In genomic region chr19:506404-507285, GRCh38 we compare ENCODE assay signal across 8 cellular contexts. TPM values are rescaled to one million over a fixed set of nuclear protein-coding genes. Genes with fewer than 3 reads are reported as not detected.
DNase-seq lines count a peak whose midpoint lies in the region; ATAC-seq and TF ChIP-seq lines count a peak whose summit lies in the region.

No MANE protein-coding gene starts in this region.

- H3K36me3 ChIP-seq in HCT116 (ENCODE audit: control insufficient read depth in 1 of 2, insufficient read depth in 2 of 2, low read length in 2 of 2) (peaks cover 0 to 5% of the 10 kb centered on the region in 2 experiments; a peak in 1 of 4 replicates), MM.1S (replicated peaks; ENCODE audit: insufficient read depth, low read length) (no peaks in the 10 kb centered on the region), neural progenitor cell (no peaks in the 10 kb centered on the region), stomach smooth muscle (ENCODE audit: control insufficient read depth in 2 of 2, insufficient read depth in 2 of 2, low read length in 2 of 2) (peaks cover 0 to 6% of the 10 kb centered on the region in 2 donors)

- peak; percentile 74 for TF ChIP-seq RAD21 in HCT116 (IDR thresholded peaks at IDR 0.05; ENCODE audit: low read depth)

- peak; percentile 77 for ATAC-seq in HCT116
- ATAC-seq in foreskin keratinocyte, result peak; percentile 78

- no peaks in the 10 kb centered on the region for H3K9me3 Mint-ChIP-seq in neural progenitor cell

- H3K9me3 ChIP-seq in HCT116 (ENCODE audit: control insufficient read depth in 1 of 2, insufficient read depth in 1 of 2, low read depth in 1 of 2, low read length in 2 of 2), result no peaks in the 10 kb centered on the region
- no peaks in the 10 kb centered on the region for H3K9me3 ChIP-seq in MM.1S (replicated peaks; ENCODE audit: insufficient read depth, low read length)
- no peaks in the 10 kb centered on the region for H3K9me3 ChIP-seq in neural progenitor cell (ENCODE audit: low read depth)
- H3K9me3 ChIP-seq in stomach smooth muscle (ENCODE audit: control insufficient read depth in 2 of 2, low read length in 2 of 2), result no peaks in the 10 kb centered on the region

- DNase-seq in GM04503 (ENCODE audit: low read depth) (peak; percentile 100), HCT116 (ENCODE audit: low read depth, low spot score) (peak; percentile 99), MM.1S (peak; percentile 100), SIG-M5 (lab: John Stamatoyannopoulos, UW) (peak; percentile 95), foreskin keratinocyte (peak; percentile 72 to 100), neural progenitor cell (ENCODE audit: low spot score) (peak; percentile 99)
- peak; percentile 91 for DNase-seq in activated gamma-delta T cell treated with anti-CD3 and anti-CD28 coated beads, Interleukin-2, amount 50 U/mL, for 16 hours (ENCODE audit: low read depth)

- peaks cover 14% of the 10 kb centered on the region for H3F3A ChIP-seq in MM.1S (ENCODE audit: insufficient read depth, low read length)
- H3F3A ChIP-seq in neural progenitor cell (ENCODE audit: low read depth), result peaks cover 20% of the 10 kb centered on the region

- no peaks in the 10 kb centered on the region for H3K27me3 ChIP-seq in HCT116 (ENCODE audit: insufficient read depth, low read length)
- H3K27me3 ChIP-seq in MM.1S (replicated peaks; ENCODE audit: insufficient read depth, low read length), result peaks cover 29% of the 10 kb centered on the region
- no peaks in the 10 kb centered on the region for H3K27me3 ChIP-seq in foreskin keratinocyte
- H3K27me3 ChIP-seq in neural progenitor cell, result peaks cover 4% of the 10 kb centered on the region
- H3K27me3 ChIP-seq in stomach smooth muscle (ENCODE audit: control insufficient read depth in 1 of 2, insufficient read depth in 2 of 2, low read length in 2 of 2), result no peaks in the 10 kb centered on the region

- peaks cover 29% of the 10 kb centered on the region for H3K4me1 Mint-ChIP-seq in neural progenitor cell

- peak overlapping the region; percentile 92 for H3K4me3 Mint-ChIP-seq in neural progenitor cell

- RAD21 ChIA-PET in HCT116 (lab: Charles Lee; ENCODE audit: low non-redundant PET in 1 of 2, low total read pairs in 2 of 2, uncharacterized antibody in 2 of 2, unreplicated experiment in 2 of 2), result interaction anchor here in 1 of 2 experiments (0.6 kb wide), 1 partner anchor 66 kb away, joined by 3 read pairs; the partner anchor contains the start of gene BSG

- TSS peak; percentile 57 for BruUV-seq in HCT116 (replicated peaks; lab: Mats Ljungman, UMichigan)

- CTCF ChIA-PET in HCT116 (lab: Charles Lee), result interaction anchor here (0.6 to 1.9 kb wide), 14 partner anchors 9 to 479 kb away, joined by 3 to 29 read pairs (median 4); partner anchors contain the start of genes MADCAM1 and SHC2

- peaks cover 8% of the 10 kb centered on the region for H3K36me3 Mint-ChIP-seq in neural progenitor cell

- POLR2A ChIA-PET in HCT116 (lab: Charles Lee), result interaction anchor here (0.8 to 1.5 kb wide), 6 partner anchors 8 to 26 kb away, joined by 3 to 5 read pairs (median 4); partner anchors contain the start of genes CDC34 and MADCAM1

- H3K9ac ChIP-seq in HCT116 (ENCODE audit: low read length), result peak overlapping the region; percentile 97
- peak overlapping the region; percentile 95 for H3K9ac ChIP-seq in MM.1S (ENCODE audit: low read length)
- peak overlapping the region; percentile 61 for H3K9ac ChIP-seq in neural progenitor cell
- peak overlapping the region; percentile 81 to 82 for H3K9ac ChIP-seq in stomach smooth muscle (ENCODE audit: low read length in 2 of 2)

- H3K4me3 ChIP-seq in HCT116 (replicated peaks in 1 of 2; ENCODE audit: low read depth in 1 of 2, low read length in 2 of 2) (peak overlapping the region; percentile 89 to 97), MM.1S (ENCODE audit: low read length) (peak overlapping the region; percentile 95), neural progenitor cell (peak overlapping the region; percentile 70), stomach smooth muscle (ENCODE audit: low read length in 2 of 2) (peak overlapping the region; percentile 64 to 90)

- TF ChIP-seq CTCF in HCT116 (IDR thresholded peaks at IDR 0.05 in 2 of 3, conservative IDR thresholded peaks at IDR 0.05 in 1 of 3; ENCODE audit: borderline replicate concordance in 1 of 3, insufficient read depth in 1 of 3, low read depth in 2 of 3, low read length in 2 of 3), result peak; percentile 92 to 98 (median 93)
- peak; percentile 99 for TF ChIP-seq CTCF in MM.1S (IDR thresholded peaks at IDR 0.05; ENCODE audit: low read length)
- peak; percentile 98 for TF ChIP-seq CTCF in foreskin keratinocyte (conservative IDR thresholded peaks at IDR 0.05)
- peak; percentile 98 for TF ChIP-seq CTCF in neural progenitor cell (IDR thresholded peaks at IDR 0.05)

- intact Hi-C loops in HCT116 (cut with micrococcal nuclease), result loop anchor here (10.0 kb wide), 1 partner anchor 122 kb away; no protein-coding TSS in a partner anchor

- H4K20me1 ChIP-seq in HCT116 (ENCODE audit: insufficient read depth) (no peaks in the 10 kb centered on the region), MM.1S (ENCODE audit: insufficient read depth, low read length) (no peaks in the 10 kb centered on the region), neural progenitor cell (ENCODE audit: low read depth) (peaks cover 10% of the 10 kb centered on the region)

- peak overlapping the region; percentile 85 for H3K4me2 ChIP-seq in HCT116 (ENCODE audit: low read length)
- H3K4me2 ChIP-seq in MM.1S (ENCODE audit: low read depth, low read length), result peak overlapping the region; percentile 94
- peak overlapping the region; percentile 76 for H3K4me2 ChIP-seq in neural progenitor cell

- peaks cover 11% of the 10 kb centered on the region; the same call in 1 of the 2 replicates for H3K79me2 ChIP-seq in HCT116 (ENCODE audit: insufficient read depth, low read length)
- peaks cover 14% of the 10 kb centered on the region for H3K79me2 ChIP-seq in MM.1S (ENCODE audit: low read length)
- H3K79me2 ChIP-seq in neural progenitor cell (ENCODE audit: low read depth), result no peaks in the 10 kb centered on the region

- peaks cover 19 to 40% of the 10 kb centered on the region in 2 experiments for H3K4me1 ChIP-seq in HCT116 (ENCODE audit: control insufficient read depth in 1 of 2, insufficient read depth in 2 of 2, low read length in 2 of 2)
- peaks cover 14% of the 10 kb centered on the region; the same call in 1 of the 2 replicates for H3K4me1 ChIP-seq in MM.1S (ENCODE audit: low read length)
- peaks cover 11% of the 10 kb centered on the region for H3K4me1 ChIP-seq in foreskin keratinocyte
- H3K4me1 ChIP-seq in neural progenitor cell, result peaks cover 13% of the 10 kb centered on the region
- peaks cover 32% of the 10 kb centered on the region for H3K4me1 ChIP-seq in stomach smooth muscle (ENCODE audit: control insufficient read depth, insufficient read depth, low read length)

- H3K27ac Mint-ChIP-seq in neural progenitor cell, result peak overlapping the region; percentile 100

- H3K9me2 ChIP-seq in HCT116 (ENCODE audit: insufficient read depth) (no peaks in the 10 kb centered on the region), MM.1S (replicated peaks; ENCODE audit: insufficient read depth, low read length) (no peaks in the 10 kb centered on the region)

- peaks cover 11% of the 10 kb centered on the region for H3K27me3 Mint-ChIP-seq in neural progenitor cell (ENCODE audit: insufficient read depth, low read depth)

- peak; percentile 45 for TF ChIP-seq POLR2A in HCT116 (IDR thresholded peaks at IDR 0.05; ENCODE audit: borderline replicate concordance, extremely low read depth, insufficient read depth, insufficient read length)

- H2AFZ ChIP-seq in HCT116 (ENCODE audit: low read depth, low read length, poor library complexity, severe bottlenecking) (peak overlapping the region; percentile 40), MM.1S (ENCODE audit: low read length) (peak overlapping the region; percentile 92), neural progenitor cell (replicated peaks) (peak overlapping the region; percentile 72)

- H3K27ac ChIP-seq in HCT116 (ENCODE audit: low read depth, low read length), result peak overlapping the region; percentile 91
- peak overlapping the region; percentile 89 for H3K27ac ChIP-seq in MM.1S (ENCODE audit: low read length)
- peak overlapping the region; percentile 76 for H3K27ac ChIP-seq in foreskin keratinocyte
- H3K27ac ChIP-seq in neural progenitor cell, result peak overlapping the region; percentile 93
- peak overlapping the region; percentile 91 for H3K27ac ChIP-seq in stomach smooth muscle (ENCODE audit: low read length)

TF ChIP-seq in HCT116, 20 proteins besides CTCF, POLR2A, EP300 and RAD21:
- TF ChIP-seq SRF (IDR thresholded peaks at IDR 0.05; ENCODE audit: low read depth) (peak; percentile 82), ZFX (IDR thresholded peaks at IDR 0.05) (peak; percentile 31; the same call in 1 of the 2 replicates), POLR2AphosphoS5 (IDR thresholded peaks at IDR 0.05; ENCODE audit: low read depth, low read length) (peak; percentile 54), YY1 (IDR thresholded peaks at IDR 0.05; ENCODE audit: extremely low read depth, insufficient replicate concordance, low read depth, low read length) (peak; percentile 71), ELF1 (IDR thresholded peaks at IDR 0.05; ENCODE audit: borderline replicate concordance, low read depth) (no peak)

RNA-seq across cellular contexts. Expression of gene TPGS1, which starts 0.7 kb away (rescaled TPM):
- total RNA-seq in HCT116 (2021; ENCODE audit: unreplicated experiment) (19.1 TPM), foreskin keratinocyte (7.3 and 7.9 TPM in 2 replicates), neural progenitor cell (ENCODE audit: low replicate concordance) (9.4 and 31.1 TPM in 2 replicates)
- 8.6 and 8.8 TPM in 2 replicates for polyA plus RNA-seq in HCT116 (2012)
- 7.6 and 9.9 TPM in 2 replicates for polyA plus RNA-seq in foreskin keratinocyte

RNA-seq across cellular contexts. Expression of gene MADCAM1, which starts 10.4 kb away (rescaled TPM):
- 0.57 TPM for total RNA-seq in HCT116 (2021; ENCODE audit: unreplicated experiment)
- 0.16 and 0.31 TPM in 2 replicates for polyA plus RNA-seq in HCT116 (2012)
- total RNA-seq in foreskin keratinocyte, result 0.07 and 0.10 TPM in 2 replicates
- polyA plus RNA-seq in foreskin keratinocyte, result 0.09 and 0.15 TPM in 2 replicates
- 0.09 TPM in 1 of 2 replicates, not detected in the other for total RNA-seq in neural progenitor cell (ENCODE audit: low replicate concordance)

RNA-seq across cellular contexts. Expression of gene CDC34, which starts 24.9 kb away (rescaled TPM):
- total RNA-seq in HCT116 (2021; ENCODE audit: unreplicated experiment) (87.4 TPM), foreskin keratinocyte (80.0 and 81.4 TPM in 2 replicates), neural progenitor cell (ENCODE audit: low replicate concordance) (42.5 and 92.6 TPM in 2 replicates)
- 89.3 and 95.6 TPM in 2 replicates for polyA plus RNA-seq in HCT116 (2012)
- 94.5 and 105 TPM in 2 replicates for polyA plus RNA-seq in foreskin keratinocyte

RNA-seq across cellular contexts. Expression of gene GZMM, which starts 37.2 kb away (rescaled TPM):
- total RNA-seq in HCT116 (2021; ENCODE audit: unreplicated experiment) (0.59 TPM), foreskin keratinocyte (not detected in 2 replicates), neural progenitor cell (ENCODE audit: low replicate concordance) (not detected in 2 replicates)
- polyA plus RNA-seq in HCT116 (2012), result 0.53 and 0.67 TPM in 2 replicates
- polyA plus RNA-seq in foreskin keratinocyte, result 0.10 TPM in 1 of 2 replicates, not detected in the other

RNA-seq across cellular contexts. Expression of gene SHC2, which starts 45.8 kb away (rescaled TPM):
- 2.5 TPM for total RNA-seq in HCT116 (2021; ENCODE audit: unreplicated experiment)
- 4.0 and 4.5 TPM in 2 replicates for polyA plus RNA-seq in HCT116 (2012)
- total RNA-seq in foreskin keratinocyte, result 0.42 and 0.54 TPM in 2 replicates
- 0.38 and 0.41 TPM in 2 replicates for polyA plus RNA-seq in foreskin keratinocyte
- total RNA-seq in neural progenitor cell (ENCODE audit: low replicate concordance), result 3.2 and 15.9 TPM in 2 replicates

Comparison
In these comparisons a context has a peak if more than half of its experiments do, and no peak if none do; other contexts are left out.
1. Peak in every context shown above with its lines: DNase-seq, ATAC-seq, H3K4me3 ChIP-seq and H3K27ac ChIP-seq.
2. H2AFZ ChIP-seq: peak in every context shown above with its lines; median percentile 92 in MM.1S; 72 in neural progenitor cell; 40 in HCT116.